Comparison of ENCODE assay signal across 26 cellular contexts in the genomic region with DNA sequence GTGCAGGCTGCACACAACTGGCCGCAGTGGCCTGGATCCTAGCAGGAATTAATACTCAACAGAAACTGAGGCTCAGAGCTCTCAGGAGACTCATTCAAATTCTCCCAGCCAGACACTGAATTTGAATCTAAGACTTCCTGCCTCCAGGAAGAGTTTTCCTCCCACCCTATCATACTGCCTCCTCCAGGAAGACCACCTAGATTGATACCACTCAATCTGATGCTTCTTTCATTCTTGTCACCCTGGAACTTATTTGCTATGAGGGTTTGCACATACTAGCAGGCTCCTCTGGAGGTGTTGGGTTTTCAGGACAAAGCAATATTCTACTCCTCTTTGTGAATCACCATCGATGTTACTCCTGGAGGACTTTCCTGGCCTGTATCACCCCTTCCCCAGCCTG.
"Had no signal": no experiment of that assay in that cellular context is flagged by ENCODE, and none has a peak within 500 bp of the region (broad histone marks: within the 10 kb centered on the region; RNA-seq: fewer than 3 reads in every experiment).

No MANE protein-coding gene starts in this region.

- H3K9me3 ChIP-seq: left lung, lower lobe of right lung, ovary, sigmoid colon, spleen, stomach, testis, thyroid gland, transverse colon, upper lobe of right lung had no signal

- H3K36me3 ChIP-seq: left lung, lower lobe of right lung, ovary, sigmoid colon, spleen, stomach, thyroid gland, transverse colon, upper lobe of right lung had no signal

- H3K27me3 ChIP-seq: ovary, testis, thyroid gland had no signal

- H3K27ac Mint-ChIP-seq: mesothelial cell of epicardium; natural killer cell; nephron progenitor cell; progenitor cell of endocrine pancreas; stimulated activated naive B cell treated with anti-CD40 and anti-IgM and Interleukin-4, amounts not matched to agents 10 μg/mL and 1 μg/mL and 100 μg/mL, for 72 hours had no signal

- DNase-seq: hippocampal formation; left colon; left lung; lower lobe of right lung; mammary epithelial cell; mesendoderm; naive B cell; natural killer cell; nephron progenitor cell; ovary; sigmoid colon; small intestine; spleen; stimulated activated CD4-positive, alpha-beta T cell treated with anti-CD3 and anti-CD28 coated beads, Interleukin-4, amount 100 ng/mL, for 4 hours; stimulated activated CD8-positive, alpha-beta memory T cell treated with anti-CD3 and anti-CD28 coated beads, Interleukin-4, amount 100 ng/mL, for 48 hours; stimulated activated naive B cell treated with anti-CD40 and anti-IgM and Interleukin-4, amounts not matched to agents 10 μg/mL and 1 μg/mL and 100 μg/mL, for 72 hours; stimulated activated naive CD8-positive, alpha-beta T cell treated with anti-CD3 and anti-CD28 coated beads, Interleukin-15, Interleukin-2, amounts not matched to agents 100 U/mL and 50 U/mL, for 24 hours; stomach; testis; thyroid gland; transverse colon; upper lobe of right lung had no signal

- H3K4me3 Mint-ChIP-seq: mesothelial cell of epicardium; naive B cell; natural killer cell; nephron progenitor cell; stimulated activated naive B cell treated with anti-CD40 and anti-IgM and Interleukin-4, amounts not matched to agents 10 μg/mL and 1 μg/mL and 100 μg/mL, for 72 hours had no signal

- FAIRE-seq: keratinocyte, small intestine had no signal

- ATAC-seq: left colon; left lung; lower lobe of right lung; natural killer cell; right cardiac atrium; stimulated activated naive CD8-positive, alpha-beta T cell treated with anti-CD3 and anti-CD28 coated beads, Interleukin-15, Interleukin-2, amounts not matched to agents 100 U/mL and 50 U/mL, for 24 hours; upper lobe of right lung had no signal

- H3K4me3 ChIP-seq: left lung, lower lobe of right lung, ovary, sigmoid colon, spleen, stomach, testis, thyroid gland, transverse colon, upper lobe of right lung had no signal

- H3K9me3 Mint-ChIP-seq: mesothelial cell of epicardium; natural killer cell; nephron progenitor cell; stimulated activated naive B cell treated with anti-CD40 and anti-IgM and Interleukin-4, amounts not matched to agents 10 μg/mL and 1 μg/mL and 100 μg/mL, for 72 hours had no signal

- H3K36me3 Mint-ChIP-seq: mesothelial cell of epicardium; naive B cell; natural killer cell; stimulated activated naive B cell treated with anti-CD40 and anti-IgM and Interleukin-4, amounts not matched to agents 10 μg/mL and 1 μg/mL and 100 μg/mL, for 72 hours had no signal

- H3K4me1 ChIP-seq: lower lobe of right lung, testis, upper lobe of right lung had no signal

- H3K27ac ChIP-seq: left lung, lower lobe of right lung, ovary, sigmoid colon, spleen, stomach, testis, thyroid gland, transverse colon, upper lobe of right lung had no signal
